In genomic region chr1:88726697-88727096, GRCh38 we compare ENCODE assay signal across 14 cellular contexts.
"Had no signal": no experiment of that assay in that cellular context is flagged by ENCODE, and none has a peak within 500 bp of the region (broad histone marks: within the 10 kb centered on the region; RNA-seq: fewer than 3 reads in every experiment).

No MANE protein-coding gene starts in this region.

- H3K9me3 Mint-ChIP-seq: stimulated activated naive CD8-positive, alpha-beta T cell treated with anti-CD3 and anti-CD28 coated beads, Interleukin-15, amount 100 ng/mL, for 72 hours; WTC11 had no signal

- H3K4me3 Mint-ChIP-seq: activated naive CD8-positive, alpha-beta T cell; neural progenitor cell; stimulated activated naive CD8-positive, alpha-beta T cell treated with anti-CD3 and anti-CD28 coated beads, Interleukin-15, amount 100 ng/mL, for 72 hours; WTC11 had no signal

- DNase-seq: activated CD4-positive, alpha-beta T cell treated with anti-CD3 and anti-CD28 coated beads for 48 hours; activated effector memory CD4-positive, alpha-beta T cell treated with Interleukin-2 at 50 U/mL for 16 hours; amygdala; brain microvascular endothelial cell; dermis blood vessel endothelial cell; kidney; left ventricle myocardium superior; mesendoderm; stimulated activated CD4-positive, alpha-beta T cell treated with anti-CD3 and anti-CD28 coated beads, Interleukin-4, amount 100 ng/mL, for 24 hours; stimulated activated naive CD8-positive, alpha-beta T cell treated with anti-CD3 and anti-CD28 coated beads, Interleukin-15, amount 100 ng/mL, for 72 hours; T1000 had no signal

- H3K27ac Mint-ChIP-seq: activated naive CD8-positive, alpha-beta T cell; neural progenitor cell; stimulated activated naive CD8-positive, alpha-beta T cell treated with anti-CD3 and anti-CD28 coated beads, Interleukin-15, amount 100 ng/mL, for 72 hours; WTC11 had no signal

- H3K27me3 Mint-ChIP-seq: activated naive CD8-positive, alpha-beta T cell; stimulated activated naive CD8-positive, alpha-beta T cell treated with anti-CD3 and anti-CD28 coated beads, Interleukin-15, amount 100 ng/mL, for 72 hours had no signal
